Comparison of ENCODE assay signal across 8 cellular contexts in genomic region chr16:25031132-25031440, GRCh38. TPM values are rescaled to one million over a fixed set of nuclear protein-coding genes. Genes with fewer than 3 reads are reported as not detected.
DNase-seq lines count a peak whose midpoint lies in the region; FAIRE-seq and TF ChIP-seq lines count a peak whose summit lies in the region.

No MANE protein-coding gene starts in this region.

- H3K4me3 ChIP-seq in SJSA1 (peak overlapping the region; percentile 60), keratinocyte (ENCODE audit: control insufficient read depth in 2 of 3, extremely low read depth in 1 of 3, insufficient read depth in 2 of 3, low read depth in 1 of 3, low read length in 3 of 3) (peak overlapping the region in 2 of 3 experiments; percentile 21 to 53), transverse colon (peak overlapping the region in 3 of 4 donors; percentile 13 to 63 (median 44))

- peak overlapping the region; percentile 80 for H2AFZ ChIP-seq in keratinocyte (ENCODE audit: control insufficient read depth, low read length)

- no peak for FAIRE-seq in keratinocyte (lab: Jason Lieb, UNC)

- peaks cover 46% of the 10 kb centered on the region for H3K4me1 ChIP-seq in SJSA1 (replicated peaks)
- H3K4me1 ChIP-seq in keratinocyte (ENCODE audit: control insufficient read depth, extremely low read depth, insufficient read depth, low read length) = peaks cover 8% of the 10 kb centered on the region
- H3K4me1 ChIP-seq in transverse colon = peaks cover 0 to 19% (median 12%) of the 10 kb centered on the region in 4 donors

- TF ChIP-seq POLR2A in transverse colon (IDR thresholded peaks at IDR 0.05) = no peak

- in situ Hi-C loops in transverse colon (cut with MboI; ENCODE audit: low pct_ligation_motif_present in 1 of 4, low pct_unique_long_range_greater_than_20kb in 1 of 4, low sequenced_read_pairs in 3 of 4) = no loop called here

- H3K27me3 ChIP-seq in SJSA1 (replicated peaks) (no peaks in the 10 kb centered on the region), keratinocyte (ENCODE audit: control insufficient read depth, extremely low read depth, insufficient read depth, low read length) (no peaks in the 10 kb centered on the region), transverse colon (no peaks in the 10 kb centered on the region)

- H3K27ac ChIP-seq in SJSA1 (peak overlapping the region; percentile 20; the same call in 1 of the 2 replicates), keratinocyte (ENCODE audit: control insufficient read depth, insufficient read depth, low read length) (no peak overlapping the region), transverse colon (peak overlapping the region; percentile 39 to 74 (median 54))

- no peak overlapping the region for H3K9ac ChIP-seq in keratinocyte (ENCODE audit: control insufficient read depth, extremely low read depth, insufficient read depth, low read length)

- H3K36me3 Mint-ChIP-seq in activated naive CD4-positive, alpha-beta T cell treated with anti-CD3 and anti-CD28 coated beads for 36 hours (ENCODE audit: low read depth) = no peaks in the 10 kb centered on the region

- WGBS in transverse colon (ENCODE audit: low coverage in 1 of 2), 2 donors = 18 to 20% methylated on average over 8 of the region's 8 CpGs

- H3K9me3 ChIP-seq in SJSA1 (replicated peaks) (no peaks in the 10 kb centered on the region; the same call in 1 of the 2 replicates), keratinocyte (ENCODE audit: control insufficient read depth, low read depth, low read length) (no peaks in the 10 kb centered on the region), transverse colon (no peaks in the 10 kb centered on the region)

- CTCF ChIA-PET in activated naive CD4-positive, alpha-beta T cell treated with anti-CD3 and anti-CD28 coated beads for 36 hours (lab: Charles Lee) = interaction anchor here (1.3 to 1.5 kb wide), 2 partner anchors 15 kb away, joined by 3 read pairs; no protein-coding TSS in a partner anchor

- peak overlapping the region; percentile 98 for H3K27ac Mint-ChIP-seq in activated naive CD4-positive, alpha-beta T cell treated with anti-CD3 and anti-CD28 coated beads for 36 hours

- no peaks in the 10 kb centered on the region for H3K36me3 ChIP-seq in SJSA1
- no peaks in the 10 kb centered on the region for H3K36me3 ChIP-seq in keratinocyte (ENCODE audit: control insufficient read depth in 2 of 2, extremely low read depth in 1 of 2, insufficient read depth in 2 of 2, low read length in 2 of 2)
- no peaks in the 10 kb centered on the region for H3K36me3 ChIP-seq in transverse colon

- intact Hi-C loops in activated naive CD4-positive, alpha-beta T cell treated with anti-CD3 and anti-CD28 coated beads for 36 hours (cut with micrococcal nuclease) = loop anchor here (1.0 kb wide), 5 partner anchors 12 to 125 kb away; partner anchors contain the start of genes ARHGAP17 and LCMT1
- intact Hi-C loops in transverse colon (cut with DNase I; ENCODE audit: low total_unique reads) = no loop called here

- TF ChIP-seq EP300 in transverse colon (IDR thresholded peaks at IDR 0.05; ENCODE audit: low read depth) = no peak

- H3K27me3 Mint-ChIP-seq in activated naive CD4-positive, alpha-beta T cell treated with anti-CD3 and anti-CD28 coated beads for 36 hours (ENCODE audit: low read depth) = no peaks in the 10 kb centered on the region

- no peaks in the 10 kb centered on the region for H3K9me1 ChIP-seq in keratinocyte (ENCODE audit: control insufficient read depth, extremely low read depth, insufficient read depth, low read length)

- dilution Hi-C loops in keratinocyte (cut with MboI; ENCODE audit: extremely low pct_ligation_motif_present, low sequenced_read_pairs) = no loop called here

- H3K4me3 Mint-ChIP-seq in activated naive CD4-positive, alpha-beta T cell treated with anti-CD3 and anti-CD28 coated beads for 36 hours = peak overlapping the region; percentile 83

- no peaks in the 10 kb centered on the region for H3K79me2 ChIP-seq in keratinocyte (ENCODE audit: control insufficient read depth, insufficient read depth, low read length)

- no peak for DNase-seq in activated naive CD4-positive, alpha-beta T cell treated with anti-CD3 and anti-CD28 coated beads for 36 hours
- DNase-seq in activated naive CD4-positive, alpha-beta T cell (lab: John Stamatoyannopoulos, UW) = no peak
- DNase-seq in SJSA1 (ENCODE audit: low read depth in 1 of 2, low spot score in 2 of 2) (no peak), keratinocyte (ENCODE audit: low read depth, low spot score) (no peak), transverse colon (no peak), SIG-M5 treated with dmso at 0.1 percent for 504 hours (lab: John Stamatoyannopoulos, UW; ENCODE audit: unreplicated experiment) (no peak), RPMI8226 (no peak)
- no peak for DNase-seq in activated CD4-positive, CD25-positive, alpha-beta regulatory T cell (lab: John Stamatoyannopoulos, UW)

- TF ChIP-seq CTCF in keratinocyte (optimal IDR thresholded peaks at IDR 0.05 in 1 of 3, IDR thresholded peaks at IDR 0.05 in 1 of 3, conservative IDR thresholded peaks at IDR 0.05 in 1 of 3; ENCODE audit: extremely low read depth in 1 of 3, insufficient read depth in 2 of 3, low read length in 3 of 3) (no peak), transverse colon (IDR thresholded peaks at IDR 0.05) (no peak)

- H3K4me2 ChIP-seq in keratinocyte (ENCODE audit: control insufficient read depth, extremely low read depth, insufficient read depth, low read depth, low read length) = peak overlapping the region; percentile 80

- peaks cover 52% of the 10 kb centered on the region for H3K4me1 Mint-ChIP-seq in activated naive CD4-positive, alpha-beta T cell treated with anti-CD3 and anti-CD28 coated beads for 36 hours (ENCODE audit: low read depth)

- no peaks in the 10 kb centered on the region for H3K9me3 Mint-ChIP-seq in activated naive CD4-positive, alpha-beta T cell treated with anti-CD3 and anti-CD28 coated beads for 36 hours

- H4K20me1 ChIP-seq in keratinocyte (ENCODE audit: control insufficient read depth, extremely low read depth, insufficient read depth, low read length) = no peaks in the 10 kb centered on the region

RNA-seq across cellular contexts. Expression of gene ARHGAP17, which starts 15.9 kb away (rescaled TPM):
- total RNA-seq in activated naive CD4-positive, alpha-beta T cell treated with anti-CD3 and anti-CD28 coated beads for 36 hours = 10 to 100 TPM; 48.6 to 49.2 TPM
- 34.5 and 39.0 TPM in 2 replicates for total RNA-seq in SJSA1 (2014; rRNA removed; shearing (Covaris generic))
- 6.2 to 14.1 TPM (median 9.6 TPM) in 3 replicates for polyA plus RNA-seq in keratinocyte
- 60.2 TPM for polyA plus RNA-seq in keratinocyte (2011; ENCODE audit: low read depth)
- polyA plus RNA-seq in keratinocyte (2011; cell fraction: cytosol; rRNA removed) = 14.7 and 25.0 TPM in 2 replicates
- 33.4 and 34.9 TPM in 2 replicates for polyA plus RNA-seq in keratinocyte (2011; cell fraction: nucleus; rRNA removed)
- polyA plus RNA-seq in keratinocyte (2012; ENCODE audit: low replicate concordance) = 21.3 and 23.8 TPM in 2 replicates
- polyA minus RNA-seq in keratinocyte = 19.8 to 25.2 TPM (median 24.1 TPM) in 3 replicates
- polyA minus RNA-seq in keratinocyte (2011; cell fraction: cytosol; rRNA and poly(A)+ RNA removed) = 15.2 TPM
- 18.1 and 35.2 TPM in 2 replicates for polyA minus RNA-seq in keratinocyte (2011; cell fraction: nucleus; rRNA and poly(A)+ RNA removed)
- 100 to 1,000 TPM in 3 of 4 donors, 10 to 100 TPM in 1; 60.9 to 141 (median 102) TPM for total RNA-seq in transverse colon
